In genomic region chr13:65342938-65343337, GRCh38 we compare ENCODE assay signal across 14 cellular contexts.
"Had no signal": no experiment of that assay in that cellular context is flagged by ENCODE, and none has a peak within 500 bp of the region (broad histone marks: within the 10 kb centered on the region; RNA-seq: fewer than 3 reads in every experiment).

No MANE protein-coding gene starts in this region.

- ATAC-seq: activated CD4-positive, alpha-beta T cell treated with anti-CD3 and anti-CD28 coated beads for 36 hours; gastroesophageal sphincter; pancreas; stimulated activated naive CD8-positive, alpha-beta T cell treated with anti-CD3 and anti-CD28 coated beads, Interleukin-15, amount 100 ng/mL, for 72 hours; upper lobe of right lung had no signal

- H3K27ac ChIP-seq: colonic mucosa, gastroesophageal sphincter, pancreas, testis, upper lobe of right lung, VCaP had no signal

- DNase-seq: activated CD4-positive, alpha-beta memory T cell treated with anti-CD3 and anti-CD28 coated beads, Interleukin-2, amount 10 ng/mL, durations not matched to agents 7 days and 5 days; activated CD4-positive, alpha-beta T cell treated with anti-CD3 and anti-CD28 coated beads for 36 hours; activated gamma-delta T cell treated with Interleukin-2 at 50 U/mL for 16 hours; activated T-cell treated with anti-CD3 and anti-CD28 coated beads, Interleukin-2, amount 50 U/mL, for 48 hours; colonic mucosa; kidney; pancreas; stimulated activated CD4-positive, alpha-beta T cell treated with anti-CD3 and anti-CD28 coated beads, Interleukin-4, amount 100 ng/mL, for 4 hours; stimulated activated naive CD8-positive, alpha-beta T cell treated with anti-CD3 and anti-CD28 coated beads, Interleukin-15, amount 100 ng/mL, for 72 hours; T1000; testis; upper lobe of right lung had no signal

- H3K4me1 ChIP-seq: colonic mucosa, gastroesophageal sphincter, pancreas, testis, upper lobe of right lung had no signal

- H3K27me3 ChIP-seq: colonic mucosa, gastroesophageal sphincter, pancreas, testis, upper lobe of right lung had no signal

- H3K36me3 ChIP-seq: colonic mucosa, gastroesophageal sphincter, pancreas, upper lobe of right lung had no signal

- H3K4me3 ChIP-seq: colonic mucosa, gastroesophageal sphincter, pancreas, testis, upper lobe of right lung had no signal

- H3K9me3 ChIP-seq: colonic mucosa, gastroesophageal sphincter, pancreas, testis, upper lobe of right lung had no signal
